12 cellular contexts compared by ENCODE assay signal in the genomic region with DNA sequence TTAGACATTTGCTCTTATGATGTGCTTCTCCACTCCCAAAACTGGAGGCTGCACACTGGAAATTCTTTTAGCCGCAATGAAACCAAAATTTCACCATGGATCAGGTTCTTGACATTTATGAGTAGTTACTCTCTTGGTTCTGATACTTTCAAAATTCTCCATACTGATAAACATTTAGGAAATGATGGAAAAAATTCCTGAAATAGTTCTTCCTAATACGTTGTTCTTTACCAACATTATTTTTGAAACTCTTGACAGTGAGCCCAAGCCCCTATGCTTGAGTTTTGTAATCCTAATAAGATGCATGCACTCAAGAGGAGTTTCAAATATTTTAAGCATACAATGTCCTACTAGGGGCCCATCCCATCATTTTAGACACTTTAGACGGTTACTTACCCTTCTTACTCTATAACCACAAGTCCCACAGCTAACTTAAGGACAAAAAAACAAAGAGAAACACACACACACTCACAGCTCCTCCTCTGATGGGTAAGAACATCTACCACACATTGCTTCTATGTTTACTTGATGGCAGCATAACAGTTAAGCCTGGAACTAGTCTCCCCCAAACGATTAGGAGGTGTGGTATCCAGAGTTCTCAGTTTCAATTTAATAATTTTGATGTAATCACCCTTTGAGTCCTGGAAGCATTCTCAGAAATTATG. TPM values are rescaled to one million over a fixed set of nuclear protein-coding genes. Genes with fewer than 3 reads are reported as not detected.
DNase-seq lines count a peak whose midpoint lies in the region; ATAC-seq, FAIRE-seq and TF ChIP-seq lines count a peak whose summit lies in the region.
"Had no signal": no experiment of that assay in that cellular context is flagged by ENCODE, and none has a peak within 500 bp of the region (broad histone marks: within the 10 kb centered on the region; RNA-seq: fewer than 3 reads in every experiment).

No MANE protein-coding gene starts in this region.

- H3K27ac ChIP-seq in mesodermal cell (ENCODE audit: low read depth, low read length, severe bottlenecking) (peak overlapping the region; percentile 59), temporal lobe (ENCODE audit: low read depth, low read length) (peak overlapping the region; percentile 1), pancreas (no peak overlapping the region)

- H3K27me3 ChIP-seq in pancreas, result no peaks in the 10 kb centered on the region
- H3K27me3 ChIP-seq: tibial artery had no signal

- H3K4me3 ChIP-seq in WI38 (ENCODE audit: low read depth, low read length) (peak overlapping the region; percentile 77), mesodermal cell (ENCODE audit: extremely low read depth, insufficient read depth, low read length, poor library complexity, severe bottlenecking) (no peak overlapping the region), pancreas (no peak overlapping the region)

- H3K27me3 Mint-ChIP-seq in activated T-cell treated with anti-CD3 and anti-CD28 coated beads, Interleukin-2, amount 50 U/mL, for 24 hours, result no peaks in the 10 kb centered on the region
- H3K27me3 Mint-ChIP-seq: memory B cell had no signal

- peaks cover 74% of the 10 kb centered on the region for H3K4me1 Mint-ChIP-seq in activated T-cell treated with anti-CD3 and anti-CD28 coated beads, Interleukin-2, amount 50 U/mL, for 24 hours (ENCODE audit: low read depth)

- no peaks in the 10 kb centered on the region for H3K9me3 Mint-ChIP-seq in activated T-cell treated with anti-CD3 and anti-CD28 coated beads, Interleukin-2, amount 50 U/mL, for 24 hours
- H3K9me3 Mint-ChIP-seq: memory B cell had no signal

- H3K27ac Mint-ChIP-seq in activated T-cell treated with anti-CD3 and anti-CD28 coated beads, Interleukin-2, amount 50 U/mL, for 24 hours, result peak overlapping the region; percentile 74
- H3K27ac Mint-ChIP-seq: activated CD8-positive, alpha-beta T cell treated with anti-CD3 and anti-CD28 coated beads, Interleukin-2, amount 10 ng/mL, durations not matched to agents 7 days and 5 days; memory B cell had no signal

- no peak for FAIRE-seq in pancreas (lab: Jason Lieb, UNC)

- H3K36me3 ChIP-seq in mesodermal cell (ENCODE audit: control insufficient read depth, insufficient read depth, low read length) (peaks cover 52% of the 10 kb centered on the region), pancreas (peaks cover 0 to 23% (median 0%) of the 10 kb centered on the region in 3 donors)

- DNase-seq in activated T-cell treated with anti-CD3 and anti-CD28 coated beads, Interleukin-2, amount 50 U/mL, for 24 hours, result no peak
- no peak for DNase-seq in activated T-cell treated with anti-CD3 and anti-CD28 coated beads, Interleukin-2, amount 50 U/mL, for 48 hours
- DNase-seq in NCI-H748 (lab: John Stamatoyannopoulos, UW; ENCODE audit: unreplicated experiment), result no peak
- DNase-seq in pancreas, result no peak
- DNase-seq: activated CD8-positive, alpha-beta T cell treated with anti-CD3 and anti-CD28 coated beads, Interleukin-2, amount 10 ng/mL, durations not matched to agents 7 days and 5 days; stimulated activated CD4-positive, alpha-beta T cell treated with anti-CD3 and anti-CD28 coated beads, Interleukin-2, amount 100 ng/mL, for 24 hours; tibial artery had no signal

- 100% methylated on average over 1 of the region's 4 CpGs; no CpG with 5 or more reads in 1 of the 2 experiments for WGBS in mesodermal cell (ENCODE audit: insufficient coverage in 2 of 2), 2 experiments
- 43 to 48% methylated on average over 4 of the region's 4 CpGs for WGBS in pancreas, 2 donors

- H3K4me3 Mint-ChIP-seq in activated T-cell treated with anti-CD3 and anti-CD28 coated beads, Interleukin-2, amount 50 U/mL, for 24 hours, result no peak overlapping the region
- H3K4me3 Mint-ChIP-seq: activated CD8-positive, alpha-beta T cell treated with anti-CD3 and anti-CD28 coated beads, Interleukin-2, amount 10 ng/mL, durations not matched to agents 7 days and 5 days; memory B cell had no signal

- H3K4me1 ChIP-seq in mesodermal cell (ENCODE audit: control insufficient read depth, insufficient read depth, low read length, poor library complexity, severe bottlenecking) (peaks cover 32% of the 10 kb centered on the region), pancreas (peaks cover 31 to 54% (median 32%) of the 10 kb centered on the region in 3 donors)

- H3K36me3 Mint-ChIP-seq in activated T-cell treated with anti-CD3 and anti-CD28 coated beads, Interleukin-2, amount 50 U/mL, for 24 hours (ENCODE audit: low read depth), result peaks cover 78% of the 10 kb centered on the region

- ATAC-seq in pancreas, result no peak
- ATAC-seq in HG02678 (IDR thresholded peaks at IDR 0.05; ENCODE audit: unreplicated experiment), result no peak
- ATAC-seq: activated CD8-positive, alpha-beta T cell treated with anti-CD3 and anti-CD28 coated beads, Interleukin-2, amount 10 ng/mL, durations not matched to agents 7 days and 5 days had no signal

- H3K9me3 ChIP-seq in mesodermal cell (ENCODE audit: control insufficient read depth, low read length), result no peaks in the 10 kb centered on the region
- H3K9me3 ChIP-seq in pancreas, result no peaks in the 10 kb centered on the region
- H3K9me3 ChIP-seq: tibial artery had no signal

- intact Hi-C loops in pancreas (cut with DNase I), result no loop called here

- no peak for TF ChIP-seq CTCF in WI38 (IDR thresholded peaks at IDR 0.05; ENCODE audit: low read depth, low read length)
- no peak for TF ChIP-seq CTCF in pancreas (IDR thresholded peaks at IDR 0.05)

RNA-seq across cellular contexts. Expression of a gene that starts 3.7 kb away (rescaled TPM):
- 80.2 TPM for polyA plus RNA-seq in mesodermal cell (2013, experiment 1 of 2)
- polyA plus RNA-seq in mesodermal cell (2013, experiment 2 of 2), result 79.5 TPM
- total RNA-seq in temporal lobe (55.6 TPM), pancreas (10 to 100 TPM; 20.1 to 41.6 (median 25.8) TPM)
- polyA plus RNA-seq in pancreas, result 10 to 100 TPM; 11.7 to 21.0 TPM

RNA-seq across cellular contexts. Expression of a gene that starts 22.7 kb away (rescaled TPM):
- 134 TPM for polyA plus RNA-seq in mesodermal cell (2013, experiment 1 of 2)
- polyA plus RNA-seq in mesodermal cell (2013, experiment 2 of 2), result 130 TPM
- 217 TPM for total RNA-seq in temporal lobe
- total RNA-seq in pancreas, result 10 to 100 TPM; 37.5 to 95.2 (median 77.0) TPM
- polyA plus RNA-seq in pancreas, result 10 to 100 TPM; 39.8 to 58.8 TPM

RNA-seq across cellular contexts. Expression of a gene that starts 29.1 kb away (rescaled TPM):
- 17.0 TPM for polyA plus RNA-seq in mesodermal cell (2013, experiment 1 of 2)
- polyA plus RNA-seq in mesodermal cell (2013, experiment 2 of 2), result 17.3 TPM
- total RNA-seq in temporal lobe (9.1 TPM), pancreas (10 to 100 TPM; 16.5 to 22.5 (median 21.2) TPM)
- polyA plus RNA-seq in pancreas, result 10 to 100 TPM; 26.4 to 30.4 TPM

Comparison
In these comparisons a context has a peak if more than half of its experiments do, and no peak if none do; other contexts are left out.
1. H3K27ac ChIP-seq: peak in mesodermal cell (single experiment) and temporal lobe (single experiment); none in pancreas (0 of 4).